Comparison of ENCODE assay signal across 20 cellular contexts in genomic region chr11:72067676-72068075, GRCh38. TPM values are rescaled to one million over a fixed set of nuclear protein-coding genes. Genes with fewer than 3 reads are reported as not detected.
DNase-seq lines count a peak whose midpoint lies in the region; ATAC-seq and TF ChIP-seq lines count a peak whose summit lies in the region.
"Had no signal": no experiment of that assay in that cellular context is flagged by ENCODE, and none has a peak within 500 bp of the region (broad histone marks: within the 10 kb centered on the region; RNA-seq: fewer than 3 reads in every experiment).

No MANE protein-coding gene starts in this region.

- ATAC-seq in mucosa of descending colon (no peak), HG03097 (IDR thresholded peaks at IDR 0.05; ENCODE audit: low FRiP score, unreplicated experiment) (no peak)
- ATAC-seq in activated naive CD8-positive, alpha-beta T cell treated with anti-CD3 and anti-CD28 coated beads, Interleukin-2, amount 50 U/mL, for 24 hours = no peak

- H3K36me3 ChIP-seq in ascending aorta (no peaks in the 10 kb centered on the region), stomach (peaks cover 0 to 15% (median 4%) of the 10 kb centered on the region in 4 donors), mucosa of descending colon (ENCODE audit: low read depth) (no peaks in the 10 kb centered on the region)

- H3K4me1 ChIP-seq in ascending aorta = peaks cover 6 to 31% of the 10 kb centered on the region in 2 donors
- H3K4me1 ChIP-seq in stomach = peaks cover 35 to 65% (median 49%) of the 10 kb centered on the region in 4 donors
- H3K4me1 ChIP-seq in mucosa of descending colon (ENCODE audit: low read depth) = peaks cover 31% of the 10 kb centered on the region

- H3K4me3 ChIP-seq in ascending aorta (no peak overlapping the region), stomach (no peak overlapping the region), mucosa of descending colon (no peak overlapping the region)

- H3K4me1 Mint-ChIP-seq in CD14-positive monocyte = peaks cover 56% of the 10 kb centered on the region
- peaks cover 20% of the 10 kb centered on the region for H3K4me1 Mint-ChIP-seq in glutamatergic neuron (ENCODE audit: low read depth, unreplicated experiment)
- peaks cover 38% of the 10 kb centered on the region for H3K4me1 Mint-ChIP-seq in activated naive CD8-positive, alpha-beta T cell treated with anti-CD3 and anti-CD28 coated beads, Interleukin-2, amount 50 U/mL, for 24 hours

- H3K27me3 Mint-ChIP-seq in CD14-positive monocyte (ENCODE audit: low read depth in 3 of 3) = no peaks in the 10 kb centered on the region
- H3K27me3 Mint-ChIP-seq in glutamatergic neuron (ENCODE audit: unreplicated experiment) = peaks cover 2% of the 10 kb centered on the region
- no peaks in the 10 kb centered on the region for H3K27me3 Mint-ChIP-seq in activated naive CD8-positive, alpha-beta T cell treated with anti-CD3 and anti-CD28 coated beads, Interleukin-2, amount 50 U/mL, for 24 hours
- H3K27me3 Mint-ChIP-seq: activated naive CD4-positive, alpha-beta T cell treated with anti-CD3 and anti-CD28 coated beads, Interleukin-2, amount 10 ng/mL, durations not matched to agents 7 days and 5 days had no signal

- H3K27me3 ChIP-seq in ascending aorta = no peaks in the 10 kb centered on the region
- no peaks in the 10 kb centered on the region for H3K27me3 ChIP-seq in stomach

- intact Hi-C loops in CD14-positive monocyte (cut with micrococcal nuclease) (loop anchor here in 1 of 2 donors (5.0 kb wide), 1 partner anchor 35 kb away; no protein-coding TSS in a partner anchor), ascending aorta (cut with DNase I) (no loop called here), stomach (cut with DNase I; ENCODE audit: low total_unique reads) (no loop called here), mucosa of descending colon (cut with DNase I, micrococcal nuclease) (no loop called here)

- TF ChIP-seq POLR2A in stomach (IDR thresholded peaks at IDR 0.05) = no peak

- TF ChIP-seq EP300 in stomach (IDR thresholded peaks at IDR 0.05) = no peak

- H3K27ac ChIP-seq in ascending aorta = peak overlapping the region; percentile 85 to 87
- H3K27ac ChIP-seq in stomach = peak overlapping the region in 3 of 5 donors; percentile 38 to 80 (median 42)

- DNase-seq in CD14-positive monocyte (ENCODE audit: low spot score) (no peak), ascending aorta (ENCODE audit: low spot score in 2 of 2) (no peak), glutamatergic neuron (no peak), stomach (no peak), mucosa of descending colon (no peak), HUDEP-2 (lab: John Stamatoyannopoulos, UW; ENCODE audit: unreplicated experiment in 76 of 76) (no peak)
- DNase-seq in activated naive CD8-positive, alpha-beta T cell treated with anti-CD3 and anti-CD28 coated beads, Interleukin-2, amount 50 U/mL, for 24 hours = no peak
- DNase-seq: activated CD4-positive, alpha-beta T cell treated with anti-CD3 and anti-CD28 coated beads for 48 hours; activated naive CD4-positive, alpha-beta T cell treated with anti-CD3 and anti-CD28 coated beads, Interleukin-2, amount 10 ng/mL, durations not matched to agents 7 days and 5 days; aorta; foreskin fibroblast; KBM-7; NCI-H2029 treated with DMSO at 0.1 percent for 48 hours; NCI-H510A had no signal

- H3K36me3 Mint-ChIP-seq in CD14-positive monocyte = peaks cover 13 to 31% of the 10 kb centered on the region in 2 donors
- H3K36me3 Mint-ChIP-seq in glutamatergic neuron (ENCODE audit: unreplicated experiment) = no peaks in the 10 kb centered on the region
- peaks cover 14% of the 10 kb centered on the region for H3K36me3 Mint-ChIP-seq in activated naive CD8-positive, alpha-beta T cell treated with anti-CD3 and anti-CD28 coated beads, Interleukin-2, amount 50 U/mL, for 24 hours (ENCODE audit: low read depth)

- H3K27ac Mint-ChIP-seq in CD14-positive monocyte = peak overlapping the region; percentile 57 to 99 (median 80)
- peak overlapping the region; percentile 15 for H3K27ac Mint-ChIP-seq in glutamatergic neuron (ENCODE audit: unreplicated experiment)
- no peak overlapping the region for H3K27ac Mint-ChIP-seq in activated naive CD8-positive, alpha-beta T cell treated with anti-CD3 and anti-CD28 coated beads, Interleukin-2, amount 50 U/mL, for 24 hours
- H3K27ac Mint-ChIP-seq: activated naive CD4-positive, alpha-beta T cell treated with anti-CD3 and anti-CD28 coated beads, Interleukin-2, amount 10 ng/mL, durations not matched to agents 7 days and 5 days had no signal

- TF ChIP-seq CTCF in CD14-positive monocyte (IDR thresholded peaks at IDR 0.05) = no peak
- no peak for TF ChIP-seq CTCF in ascending aorta (IDR thresholded peaks at IDR 0.05)
- no peak for TF ChIP-seq CTCF in glutamatergic neuron (IDR thresholded peaks at IDR 0.05; ENCODE audit: partially characterized antibody, unreplicated experiment)
- TF ChIP-seq CTCF in stomach (IDR thresholded peaks at IDR 0.05) = no peak
- TF ChIP-seq CTCF in mucosa of descending colon (IDR thresholded peaks at IDR 0.05) = no peak

- H3K9me3 Mint-ChIP-seq in CD14-positive monocyte (no peaks in the 10 kb centered on the region), glutamatergic neuron (ENCODE audit: unreplicated experiment) (peaks cover 3% of the 10 kb centered on the region)
- no peaks in the 10 kb centered on the region for H3K9me3 Mint-ChIP-seq in activated naive CD8-positive, alpha-beta T cell treated with anti-CD3 and anti-CD28 coated beads, Interleukin-2, amount 50 U/mL, for 24 hours
- H3K9me3 Mint-ChIP-seq: activated naive CD4-positive, alpha-beta T cell treated with anti-CD3 and anti-CD28 coated beads, Interleukin-2, amount 10 ng/mL, durations not matched to agents 7 days and 5 days; neural crest cell had no signal

- H3K9me3 ChIP-seq in ascending aorta (no peaks in the 10 kb centered on the region), stomach (no peaks in the 10 kb centered on the region), mucosa of descending colon (no peaks in the 10 kb centered on the region)

- H3K4me3 Mint-ChIP-seq in CD14-positive monocyte (peak overlapping the region in 1 of 2 donors; percentile 17), glutamatergic neuron (ENCODE audit: unreplicated experiment) (no peak overlapping the region)
- H3K4me3 Mint-ChIP-seq in activated naive CD8-positive, alpha-beta T cell treated with anti-CD3 and anti-CD28 coated beads, Interleukin-2, amount 50 U/mL, for 24 hours = no peak overlapping the region
- H3K4me3 Mint-ChIP-seq: activated naive CD4-positive, alpha-beta T cell treated with anti-CD3 and anti-CD28 coated beads, Interleukin-2, amount 10 ng/mL, durations not matched to agents 7 days and 5 days; neural crest cell had no signal

RNA-seq across cellular contexts. Expression of gene NUMA1, which starts 12.7 kb away (rescaled TPM):
- 10 to 100 TPM in 1 of 2 donors, 1 to 10 TPM in 1; 4.1 to 12.4 TPM for polyA plus RNA-seq in CD14-positive monocyte
- 289 TPM for total RNA-seq in ascending aorta
- total RNA-seq in glutamatergic neuron (ENCODE audit: unreplicated experiment) = 207 TPM
- total RNA-seq in stomach = 100 to 1,000 TPM; 161 to 619 (median 285) TPM
- 100 to 1,000 TPM in 1 of 3 donors, 10 to 100 TPM in 2; 84.2 to 115 (median 92.1) TPM for polyA plus RNA-seq in stomach
- 100 to 1,000 TPM; 173 to 301 (median 248) TPM for total RNA-seq in mucosa of descending colon

RNA-seq across cellular contexts. Expression of gene LRRC51, which starts 13.0 kb away (rescaled TPM):
- polyA plus RNA-seq in CD14-positive monocyte (1 to 10 TPM; 1.6 to 1.9 TPM), stomach (1 to 10 TPM; 5.8 to 7.9 (median 6.8) TPM)
- total RNA-seq in ascending aorta (12.9 TPM), glutamatergic neuron (ENCODE audit: unreplicated experiment) (8.3 TPM), stomach (1 to 10 TPM in 2 of 5 donors, not detected in 3; 2.0 to 4.8 TPM), mucosa of descending colon (1 to 10 TPM; 7.5 to 9.4 (median 9.4) TPM)

RNA-seq across cellular contexts. Expression of gene LAMTOR1, which starts 35.4 kb away (rescaled TPM):
- polyA plus RNA-seq in CD14-positive monocyte (100 to 1,000 TPM; 256 to 292 TPM), stomach (100 to 1,000 TPM in 2 of 3 donors, 10 to 100 TPM in 1; 88.6 to 159 (median 153) TPM)
- total RNA-seq in ascending aorta (148 TPM), glutamatergic neuron (ENCODE audit: unreplicated experiment) (68.3 TPM), stomach (100 to 1,000 TPM in 2 of 5 donors, 10 to 100 TPM in 2, 1 to 10 TPM in 1; 3.5 to 121 (median 88.4) TPM), mucosa of descending colon (100 to 1,000 TPM in 2 of 3 donors, 10 to 100 TPM in 1; 82.0 to 114 (median 107) TPM)

RNA-seq across cellular contexts. Expression of gene TOMT, which starts 38.0 kb away (rescaled TPM):
- polyA plus RNA-seq in CD14-positive monocyte = not detected
- not detected for total RNA-seq in ascending aorta
- total RNA-seq in glutamatergic neuron (ENCODE audit: unreplicated experiment) = not detected
- not detected for total RNA-seq in stomach
- polyA plus RNA-seq in stomach = not detected
- total RNA-seq in mucosa of descending colon = under 1 TPM in 1 of 3 donors, not detected in 2; 0.39 TPM
- total RNA-seq: aorta, kidney epithelial cell, mesenteric fat pad, neural crest cell, renal cortical epithelial cell had no signal
- polyA plus RNA-seq: aorta, thymus had no signal

RNA-seq across cellular contexts. Expression of gene ANAPC15, which starts 44.8 kb away (rescaled TPM):
- polyA plus RNA-seq in CD14-positive monocyte (100 to 1,000 TPM in 1 of 2 donors, 10 to 100 TPM in 1; 94.8 to 112 TPM), stomach (10 to 100 TPM; 56.4 to 79.1 (median 74.8) TPM)
- total RNA-seq in ascending aorta (not detected), glutamatergic neuron (ENCODE audit: unreplicated experiment) (31.9 TPM), stomach (10 to 100 TPM; 13.3 to 74.1 (median 17.0) TPM), mucosa of descending colon (10 to 100 TPM; 37.9 to 52.1 (median 39.0) TPM)
